In the genomic region with DNA sequence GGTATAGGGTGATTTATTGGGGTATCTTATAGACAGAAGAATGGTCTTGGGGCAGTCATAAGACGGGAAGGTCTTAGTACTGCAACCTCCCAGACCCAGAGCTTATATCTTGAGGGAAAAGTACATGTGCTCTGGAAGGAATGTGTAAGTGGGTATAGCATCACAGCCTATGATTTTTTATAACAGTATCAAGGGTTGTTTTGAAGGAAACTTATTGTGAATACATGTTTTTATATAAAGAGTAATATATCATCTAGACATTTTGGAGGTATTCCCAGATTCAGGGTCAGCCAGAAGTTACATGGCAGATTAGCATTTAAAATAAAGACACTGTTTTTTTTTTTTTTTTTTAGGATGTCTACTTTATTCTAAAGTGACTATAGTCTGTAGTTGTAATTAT, we compare ENCODE assay signal across 17 cellular contexts. TPM values are rescaled to one million over a fixed set of nuclear protein-coding genes. Genes with fewer than 3 reads are reported as not detected.
DNase-seq lines count a peak whose midpoint lies in the region; ATAC-seq and TF ChIP-seq lines count a peak whose summit lies in the region.
"Had no signal": no experiment of that assay in that cellular context is flagged by ENCODE, and none has a peak within 500 bp of the region (broad histone marks: within the 10 kb centered on the region; RNA-seq: fewer than 3 reads in every experiment).

No MANE protein-coding gene starts in this region.

- ATAC-seq in HG02763 (IDR thresholded peaks at IDR 0.05; ENCODE audit: unreplicated experiment), result no peak
- ATAC-seq: HCT116; stimulated activated effector memory CD8-positive, alpha-beta T cell treated with anti-CD3 and anti-CD28 coated beads, Interleukin-12 subunit alpha, Interleukin-12 subunit beta, amount 100 ng/mL, for 72 hours had no signal

- TF ChIP-seq POLR2A in lower leg skin (IDR thresholded peaks at IDR 0.05), result no peak

- H3K4me3 ChIP-seq in fibroblast of the aortic adventitia (ENCODE audit: low read depth, low read length), result no peak overlapping the region
- no peak overlapping the region for H3K4me3 ChIP-seq in skeletal muscle cell (ENCODE audit: low read depth, low read length)
- H3K4me3 ChIP-seq in lower leg skin (ENCODE audit: low read depth, poor library complexity, severe bottlenecking), result no peak overlapping the region

- DNase-seq in EH (ENCODE audit: low read depth) (peak; percentile 63), fibroblast of the aortic adventitia (ENCODE audit: low read depth) (peak; percentile 97), skeletal muscle cell (ENCODE audit: low read depth) (peak; percentile 56), lower leg skin (ENCODE audit: low spot score in 2 of 2) (no peak), HuH-7 (ENCODE audit: low spot score) (no peak)
- DNase-seq in activated CD4-positive, alpha-beta T cell treated with anti-CD3 and anti-CD28 coated beads, Interleukin-2, amount 50 U/mL, for 48 hours, result no peak
- DNase-seq: activated CD4-positive, alpha-beta memory T cell treated with anti-CD3 and anti-CD28 coated beads for 36 hours; central memory CD4-positive, alpha-beta T cell; GDM1; MV-4-11; RPMI8226; stimulated activated CD4-positive, alpha-beta T cell treated with anti-CD3 and anti-CD28 coated beads, Interleukin-2, amount 100 ng/mL, for 48 hours had no signal

- intact Hi-C loops in lower leg skin (cut with DNase I; ENCODE audit: low total_unique reads), result no loop called here

- peak overlapping the region; percentile 69 for H3K27ac ChIP-seq in VCaP

- 52 to 57% methylated on average over 1 of the region's 1 CpG for WGBS in lower leg skin, 2 donors

- TF ChIP-seq CTCF in VCaP (conservative IDR thresholded peaks at IDR 0.05) (no peak), fibroblast of the aortic adventitia (IDR thresholded peaks at IDR 0.05; ENCODE audit: insufficient read depth, low read length) (no peak), lower leg skin (IDR thresholded peaks at IDR 0.05) (no peak)

RNA-seq across cellular contexts. Expression of a gene that starts 41.7 kb away (rescaled TPM):
- 21.9 and 52.3 TPM in 2 replicates for total RNA-seq in fibroblast of the aortic adventitia (ENCODE audit: low replicate concordance)
- total RNA-seq in lower leg skin, result 10 to 100 TPM; 15.8 to 29.5 (median 21.3) TPM

RNA-seq across cellular contexts. Expression of a gene that starts 47.6 kb away (rescaled TPM):
- total RNA-seq in fibroblast of the aortic adventitia (ENCODE audit: low replicate concordance) (24.6 and 79.9 TPM in 2 replicates), lower leg skin (1 to 10 TPM; 4.1 to 9.7 (median 8.1) TPM)
- total RNA-seq: HT-29 had no signal

Comparison
In these comparisons a context has a peak if more than half of its experiments do, and no peak if none do; other contexts are left out.
1. DNase-seq: peak in EH (single experiment), fibroblast of the aortic adventitia (single experiment) and skeletal muscle cell (single experiment); none in lower leg skin (0 of 2), activated CD4-positive, alpha-beta T cell treated with anti-CD3 and anti-CD28 coated beads, Interleukin-2, amount 50 U/mL, for 48 hours (0 of 2) and HuH-7 (single experiment).